In the genomic region with DNA sequence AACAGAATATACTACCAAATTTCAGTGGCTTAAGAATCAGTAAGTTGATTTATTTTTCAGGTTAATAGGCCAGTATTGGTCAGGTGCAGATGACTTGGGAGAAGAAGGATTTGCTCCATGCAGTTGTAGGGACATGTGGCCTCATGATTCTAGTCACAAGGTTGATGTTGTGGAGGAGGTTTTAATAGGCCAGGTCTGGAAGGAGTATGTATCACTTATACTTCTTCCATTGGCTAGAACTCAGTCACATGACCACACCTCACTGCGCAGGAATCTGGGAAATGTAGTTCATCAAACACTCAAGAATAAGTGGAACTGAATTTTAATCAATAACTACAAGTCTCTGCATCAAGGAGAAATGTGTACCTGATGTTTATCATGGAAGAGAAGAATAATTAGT, we compare ENCODE assay signal across 19 cellular contexts.
DNase-seq lines count a peak whose midpoint lies in the region; ATAC-seq, FAIRE-seq and TF ChIP-seq lines count a peak whose summit lies in the region.
"Had no signal": no experiment of that assay in that cellular context is flagged by ENCODE, and none has a peak within 500 bp of the region (broad histone marks: within the 10 kb centered on the region; RNA-seq: fewer than 3 reads in every experiment).

No MANE protein-coding gene starts in this region.

- no peak overlapping the region for H3K27ac ChIP-seq in SK-N-SH (ENCODE audit: low read depth in 2 of 2, low read length in 1 of 2)
- H3K27ac ChIP-seq in GM12878 (ENCODE audit: control insufficient read depth, insufficient read depth), result no peak overlapping the region
- H3K27ac ChIP-seq in mesendoderm (ENCODE audit: low read depth, low read length), result no peak overlapping the region
- H3K27ac ChIP-seq: C4-2B, Peyer's patch had no signal

- no peaks in the 10 kb centered on the region for H3F3A ChIP-seq in SK-N-SH (replicated peaks; ENCODE audit: insufficient read depth)

- no peak overlapping the region for H3K4me2 ChIP-seq in SK-N-SH
- no peak overlapping the region for H3K4me2 ChIP-seq in GM12878 (ENCODE audit: control insufficient read depth, insufficient read depth)
- no peak overlapping the region for H3K4me2 ChIP-seq in mesendoderm (ENCODE audit: low read length)

- TF ChIP-seq EP300 in SK-N-SH (IDR thresholded peaks at IDR 0.05; ENCODE audit: borderline replicate concordance in 1 of 2, low read depth in 1 of 2, low read length in 1 of 2), result no peak
- no peak for TF ChIP-seq EP300 in GM12878 (IDR thresholded peaks at IDR 0.05; ENCODE audit: borderline replicate concordance in 1 of 2, control insufficient read depth in 1 of 2, low read depth in 2 of 2, low read length in 2 of 2)

- no peak for ATAC-seq in SK-N-SH treated with all-trans-retinoic acid at 6 μM for 48 hours
- ATAC-seq in GM12878, result no peak
- no peak for ATAC-seq in GM21526 (IDR thresholded peaks at IDR 0.05; ENCODE audit: low FRiP score, unreplicated experiment)
- no peak for ATAC-seq in GM19467 (IDR thresholded peaks at IDR 0.05; ENCODE audit: unreplicated experiment)

- H3K9me3 ChIP-seq in SK-N-SH, result no peaks in the 10 kb centered on the region
- no peaks in the 10 kb centered on the region for H3K9me3 ChIP-seq in GM12878 (replicated peaks; ENCODE audit: control insufficient read depth, insufficient read depth, low read length)
- H3K9me3 ChIP-seq in HAP-1, result no peaks in the 10 kb centered on the region
- H3K9me3 ChIP-seq: Peyer's patch had no signal

- FAIRE-seq in GM12878 (lab: Jason Lieb, UNC), result no peak

- H3K4ac ChIP-seq in mesendoderm (ENCODE audit: low read depth, low read length), result no peak overlapping the region

- no peak for DNase-seq in SK-N-SH
- peak; percentile 33 for DNase-seq in HT1080 (ENCODE audit: low read depth)
- no peak for DNase-seq in GM12878 (ENCODE audit: low read depth, low spot score)
- DNase-seq in mesendoderm, result peak; percentile 38
- DNase-seq in HAP-1 (ENCODE audit: low spot score in 2 of 2), result no peak
- DNase-seq: CD8-positive, alpha-beta memory T cell; H9; KBM-7; NCI-H1105; NCI-H146; NCI-H2029 treated with DMSO at 0.1 percent for 48 hours; NCI-H226; NCI-H510A treated with DMSO at 0.1 percent for 48 hours; NCI-H748 treated with DMSO at 0.1 percent for 48 hours; Peyer's patch had no signal

- no peak overlapping the region for H2AFZ ChIP-seq in SK-N-SH (ENCODE audit: low read depth)
- H2AFZ ChIP-seq in GM12878 (ENCODE audit: control insufficient read depth, low read depth, low read length), result no peak overlapping the region

- 81% methylated on average over 1 of the region's 1 CpG for WGBS in SK-N-SH (ENCODE audit: low lambda C conversion rate)
- 80% methylated on average over 1 of the region's 1 CpG for WGBS in GM12878 (ENCODE audit: insufficient coverage, insufficient replicate concordance, low lambda C conversion rate, missing lambda C conversion rate)
- no CpG with 5 or more reads among the region's 1 CpG for WGBS in mesendoderm (ENCODE audit: extremely low coverage, insufficient coverage, low lambda C conversion rate)

- H3K79me2 ChIP-seq in SK-N-SH (ENCODE audit: insufficient read depth) (no peaks in the 10 kb centered on the region), GM12878 (ENCODE audit: control insufficient read depth, insufficient read depth, low read length) (no peaks in the 10 kb centered on the region), mesendoderm (ENCODE audit: control insufficient read depth, insufficient read depth, low read length) (no peaks in the 10 kb centered on the region)

- no peak overlapping the region for H2BK15ac ChIP-seq in mesendoderm (replicated peaks; ENCODE audit: low read depth)

- no TSS peak for BruUV-seq in GM12878 (replicated peaks; lab: Mats Ljungman, UMichigan)

- RAD21 ChIA-PET in GM12878 (lab: Charles Lee; ENCODE audit: unreplicated experiment), result no interaction called here

- no peak for TF ChIP-seq CTCF in SK-N-SH (IDR thresholded peaks at IDR 0.05)
- no peak for TF ChIP-seq CTCF in GM12878 (IDR thresholded peaks at IDR 0.05 in 2 of 3, conservative IDR thresholded peaks at IDR 0.05 in 1 of 3; ENCODE audit: control insufficient read depth in 2 of 3, extremely low read depth in 1 of 3, insufficient read depth in 1 of 3, low read depth in 3 of 3, low read length in 3 of 3)

- CTCF ChIA-PET in SK-N-SH (lab: Yijun Ruan, JAX), result no interaction called here
- CTCF ChIA-PET in GM12878 (lab: Yijun Ruan, JAX), result no interaction called here

- no peak overlapping the region for H2BK120ac ChIP-seq in mesendoderm (ENCODE audit: low read depth, low read length)

- no peaks in the 10 kb centered on the region for H3K9me2 ChIP-seq in SK-N-SH

- SMC1A ChIA-PET in GM12878 (lab: Charles Lee; ENCODE audit: uncharacterized antibody, unreplicated experiment), result no interaction called here

- H2BK5ac ChIP-seq in mesendoderm (ENCODE audit: low read length), result no peak overlapping the region

- H3K79me1 ChIP-seq in mesendoderm (ENCODE audit: low read length), result no peaks in the 10 kb centered on the region

- H3K18ac ChIP-seq in mesendoderm (ENCODE audit: low read length), result no peak overlapping the region

- no peak overlapping the region for H3K4me3 ChIP-seq in SK-N-SH (ENCODE audit: low read depth in 2 of 2, low read length in 1 of 2)
- H3K4me3 ChIP-seq in GM12878, result no peak overlapping the region
- H3K4me3 ChIP-seq in mesendoderm (ENCODE audit: low read length), result no peak overlapping the region
- H3K4me3 ChIP-seq in HAP-1, result no peak overlapping the region
- H3K4me3 ChIP-seq: Peyer's patch had no signal

- H3K4me1 ChIP-seq in SK-N-SH (ENCODE audit: control insufficient read depth in 1 of 2, insufficient read depth in 2 of 2, low read depth in 1 of 2, low read length in 1 of 2) (peaks cover 0 to 11% of the 10 kb centered on the region in 2 experiments; a peak in 2 of 4 replicates), GM12878 (ENCODE audit: control insufficient read depth, insufficient read depth, low read length) (no peaks in the 10 kb centered on the region), mesendoderm (ENCODE audit: control insufficient read depth, low read depth, low read length) (no peaks in the 10 kb centered on the region), HAP-1 (peaks cover 4% of the 10 kb centered on the region; the same call in 1 of the 2 replicates)
- H3K4me1 ChIP-seq: Peyer's patch had no signal

- no peak overlapping the region for H4K5ac ChIP-seq in mesendoderm (ENCODE audit: low read length)

- in situ Hi-C loops in GM12878 (cut with MboI) (no loop called here), HAP-1 (cut with MboI; ENCODE audit: low sequenced_read_pairs) (no loop called here)

- no peak for TF ChIP-seq POLR2A in GM12878 (IDR thresholded peaks at IDR 0.05; ENCODE audit: low read depth, low read length)

- H3K56ac ChIP-seq in mesendoderm (ENCODE audit: low read length), result no peak overlapping the region

- no peak overlapping the region for H4K8ac ChIP-seq in mesendoderm (ENCODE audit: low read depth, low read length)

- H2AK5ac ChIP-seq in mesendoderm (ENCODE audit: low read length), result no peak overlapping the region

- H3K27me3 ChIP-seq in SK-N-SH (ENCODE audit: insufficient read depth) (no peaks in the 10 kb centered on the region), GM12878 (replicated peaks in 1 of 2; ENCODE audit: control insufficient read depth in 2 of 2, insufficient read depth in 2 of 2, low read length in 1 of 2) (no peaks in the 10 kb centered on the region; a peak in 1 of 4 replicates), mesendoderm (ENCODE audit: insufficient read depth, low read length, poor library complexity) (no peaks in the 10 kb centered on the region), HAP-1 (ENCODE audit: low read depth) (no peaks in the 10 kb centered on the region)
- H3K27me3 ChIP-seq: Peyer's patch had no signal

- H3K9ac ChIP-seq in SK-N-SH, result no peak overlapping the region
- H3K9ac ChIP-seq in GM12878 (ENCODE audit: control insufficient read depth, insufficient read depth, low read length), result no peak overlapping the region
- no peak overlapping the region for H3K9ac ChIP-seq in mesendoderm (ENCODE audit: low read length)

- H3K36me3 ChIP-seq in SK-N-SH (replicated peaks in 1 of 2; ENCODE audit: control insufficient read depth in 1 of 2, insufficient read depth in 2 of 2, low read length in 1 of 2) (no peaks in the 10 kb centered on the region), GM12878 (ENCODE audit: control insufficient read depth in 2 of 2, insufficient read depth in 2 of 2, low read length in 1 of 2) (no peaks in the 10 kb centered on the region), mesendoderm (ENCODE audit: control insufficient read depth, insufficient read depth, low read length) (no peaks in the 10 kb centered on the region), HAP-1 (replicated peaks) (no peaks in the 10 kb centered on the region)
- H3K36me3 ChIP-seq: Peyer's patch had no signal

- no peak overlapping the region for H3K23ac ChIP-seq in mesendoderm (ENCODE audit: low read length)

- POLR2A ChIA-PET in SK-N-SH (lab: Yijun Ruan, JAX), result no interaction called here
- POLR2A ChIA-PET in GM12878 (lab: Charles Lee), result no interaction called here

- no peaks in the 10 kb centered on the region for H4K20me1 ChIP-seq in SK-N-SH (ENCODE audit: insufficient read depth)
- no peaks in the 10 kb centered on the region for H4K20me1 ChIP-seq in GM12878 (ENCODE audit: control insufficient read depth, insufficient read depth)

- TF ChIP-seq RAD21 in SK-N-SH (IDR thresholded peaks at IDR 0.05; ENCODE audit: low read length), result no peak
- TF ChIP-seq RAD21 in GM12878 (IDR thresholded peaks at IDR 0.05; ENCODE audit: insufficient read depth, low read depth, low read length), result no peak

- intact Hi-C loops in GM12878 (cut with micrococcal nuclease; ENCODE audit: unreplicated experiment), result no loop called here

TF ChIP-seq in SK-N-SH, 30 proteins besides CTCF, POLR2A, EP300 and RAD21 (continues in another document):
- no peak for TF ChIP-seq YY1 (IDR thresholded peaks at IDR 0.05; ENCODE audit: low read depth)
- no peak for TF ChIP-seq MEF2A (IDR thresholded peaks at IDR 0.05; ENCODE audit: borderline replicate concordance, low read depth)

TF ChIP-seq in SK-N-SH treated with all-trans-retinoic acid at 6 μM for 48 hours, 23 proteins besides CTCF, POLR2A, EP300 and RAD21 (continues in another document):
- TF ChIP-seq GLIS3 (CRISPR knock-in tag; IDR thresholded peaks at IDR 0.05) (no peak), ZNF8 (CRISPR knock-in tag; IDR thresholded peaks at IDR 0.05) (no peak), ESRRG (CRISPR knock-in tag; IDR thresholded peaks at IDR 0.05) (no peak), ZFP30 (CRISPR knock-in tag; IDR thresholded peaks at IDR 0.05) (no peak), TCF4 (CRISPR knock-in tag; IDR thresholded peaks at IDR 0.05; ENCODE audit: borderline replicate concordance) (no peak)

TF ChIP-seq in GM12878, 131 proteins besides CTCF, POLR2A, EP300 and RAD21 (continues in another document):
- TF ChIP-seq, protein P1, sequence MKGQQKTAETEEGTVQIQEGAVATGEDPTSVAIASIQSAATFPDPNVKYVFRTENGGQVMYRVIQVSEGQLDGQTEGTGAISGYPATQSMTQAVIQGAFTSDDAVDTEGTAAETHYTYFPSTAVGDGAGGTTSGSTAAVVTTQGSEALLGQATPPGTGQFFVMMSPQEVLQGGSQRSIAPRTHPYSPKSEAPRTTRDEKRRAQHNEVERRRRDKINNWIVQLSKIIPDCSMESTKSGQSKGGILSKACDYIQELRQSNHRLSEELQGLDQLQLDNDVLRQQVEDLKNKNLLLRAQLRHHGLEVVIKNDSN (IDR thresholded peaks at IDR 0.05; ENCODE audit: borderline replicate concordance, extremely low read length, insufficient read depth, low read depth, low read length), result peak; percentile 13
- no peak for TF ChIP-seq RCOR1 (conservative IDR thresholded peaks at IDR 0.05; ENCODE audit: low read depth, low read length)

Comparison
In these comparisons a context has a peak if more than half of its experiments do, and no peak if none do; other contexts are left out.
1. DNase-seq: peak in HT1080 (single experiment) and mesendoderm (single experiment); none in SK-N-SH (single experiment), GM12878 (single experiment) and HAP-1 (0 of 2).